ENCODE assay signal across 8 cellular contexts in genomic region chr5:134113908-134114875, GRCh38. TPM values are rescaled to one million over a fixed set of nuclear protein-coding genes. Genes with fewer than 3 reads are reported as not detected.
DNase-seq lines count a peak whose midpoint lies in the region; ATAC-seq, FAIRE-seq and TF ChIP-seq lines count a peak whose summit lies in the region.

TCF7 (plus strand) TSS chr5:134114681; CDS start chr5:134114907, 226 bp downstream.

- no peaks in the 10 kb centered on the region for H3K36me3 ChIP-seq in BLaER1 treated with 17β-estradiol and CSF1 and Interleukin-3, amounts not matched to agents 10 nM and 100 nM
- H3K36me3 ChIP-seq in H1 (ENCODE audit: control insufficient read depth in 2 of 4, insufficient read depth in 4 of 4, low read length in 3 of 4) = peaks cover 0 to 2% (median 0%) of the 10 kb centered on the region in 4 experiments; a peak in 1 of 8 replicates

- H3K27me3 Mint-ChIP-seq in memory B cell = no peaks in the 10 kb centered on the region

- H3K79me2 ChIP-seq in H1 (ENCODE audit: control insufficient read depth in 1 of 2, insufficient read depth in 2 of 2, low read length in 2 of 2) = no peaks in the 10 kb centered on the region

- no peaks in the 10 kb centered on the region for H3K9me3 Mint-ChIP-seq in memory B cell

- FAIRE-seq in H1 (lab: Jason Lieb, UNC) = no peak

- peaks cover 10% of the 10 kb centered on the region; the same call in 1 of the 2 replicates for H3K23me2 ChIP-seq in H1 (ENCODE audit: low read depth, low read length)

- CTCF ChIA-PET in H1 (lab: Charles Lee; ENCODE audit: partially characterized antibody) = interaction anchor here (1.0 to 7.1 kb wide), 4 partner anchors 14 to 87 kb away, joined by 3 to 84 read pairs (median 30); no protein-coding TSS in a partner anchor

- no peak within 1 kb of the TSS for H3K4ac ChIP-seq in H1 (replicated peaks; ENCODE audit: insufficient read length, low read depth, low read length)

- H2BK15ac ChIP-seq in H1 (ENCODE audit: low read length) = peak within 1 kb of the TSS; percentile 72; the same call in 1 of the 2 replicates

- H3K4me2 ChIP-seq in BLaER1 treated with 17β-estradiol and CSF1 and Interleukin-3, amounts not matched to agents 10 nM and 100 nM = peak within 1 kb of the TSS; percentile 94 to 100 (median 99)
- peak within 1 kb of the TSS; percentile 88 to 100 for H3K4me2 ChIP-seq in H1 (ENCODE audit: insufficient read depth in 1 of 2, low read depth in 2 of 2, low read length in 2 of 2)

- no peak for TF ChIP-seq EP300 in H1 (IDR thresholded peaks at IDR 0.05; ENCODE audit: borderline replicate concordance in 1 of 2, low read depth in 2 of 2, low read length in 2 of 2)

- TF ChIP-seq POLR2A in GM19193 (IDR thresholded peaks at IDR 0.05; ENCODE audit: extremely low read depth, insufficient read depth, insufficient read length) (peak; percentile 43), H1 (IDR thresholded peaks at IDR 0.05; ENCODE audit: control extremely low read depth in 1 of 2, low read depth in 2 of 2, low read length in 2 of 2) (peak in 1 of 2 experiments; percentile 79; a peak in 2 of 3 replicates)

- H2BK120ac ChIP-seq in H1 (replicated peaks; ENCODE audit: low read depth, low read length) = no peak within 1 kb of the TSS

- peaks cover 2% of the 10 kb centered on the region for H3K36me3 Mint-ChIP-seq in memory B cell

- peaks cover 88 to 96% (median 93%) of the 10 kb centered on the region in 11 experiments for H3K27me3 ChIP-seq in BLaER1 treated with 17β-estradiol and CSF1 and Interleukin-3, amounts not matched to agents 10 nM and 100 nM
- peaks cover 20 to 35% (median 32%) of the 10 kb centered on the region in 4 experiments for H3K27me3 ChIP-seq in H1 (replicated peaks in 1 of 4; ENCODE audit: control insufficient read depth in 3 of 4, extremely low read depth in 1 of 4, insufficient read depth in 3 of 4, low read length in 3 of 4)

- peak within 1 kb of the TSS; percentile 90 for H3K18ac ChIP-seq in H1 (ENCODE audit: extremely low read depth, low read length)

- H4K8ac ChIP-seq in H1 (ENCODE audit: extremely low read depth, insufficient read depth, low read length) = peak within 1 kb of the TSS; percentile 72

- H3K4me1 Mint-ChIP-seq in memory B cell = peaks cover 18% of the 10 kb centered on the region

- no peak within 1 kb of the TSS for H3K27ac ChIP-seq in BLaER1 treated with 17β-estradiol and CSF1 and Interleukin-3, amounts not matched to agents 10 nM and 100 nM
- H3K27ac ChIP-seq in H1 (ENCODE audit: low read depth, low read length) = no peak within 1 kb of the TSS

- no peak for TF ChIP-seq CTCF in H1 (IDR thresholded peaks at IDR 0.05; ENCODE audit: control extremely low read depth in 1 of 3, insufficient read depth in 1 of 3, low read depth in 1 of 3, low read length in 3 of 3)

- WGBS in H1 (ENCODE audit: extremely low coverage in 1 of 2, insufficient coverage in 1 of 2, insufficient read length in 1 of 2, insufficient replicate concordance in 2 of 2, low coverage in 1 of 2, low lambda C conversion rate in 2 of 2, missing lambda C conversion rate in 1 of 2), 2 experiments = 6% methylated on average over 40 of the region's 89 CpGs; no CpG with 5 or more reads in 1 of the 2 experiments

- H2BK5ac ChIP-seq in H1 (ENCODE audit: low read depth, low read length) = 0 out of 2 replicates have a peak within 1 kb of the TSS, but pooled peaks have one; percentile 5

- DNase-seq in NCI-H774 (lab: John Stamatoyannopoulos, UW) = peak; percentile 62
- DNase-seq in activated CD8-positive, alpha-beta memory T cell treated with anti-CD3 and anti-CD28 coated beads for 24 hours = peak; percentile 88
- peak; percentile 59 to 79 for DNase-seq in H1 (ENCODE audit: low read depth in 1 of 2, low spot score in 2 of 2)
- DNase-seq in memory B cell (ENCODE audit: low spot score in 2 of 2) = peak; percentile 58 to 71
- DNase-seq in stimulated activated CD8-positive, alpha-beta memory T cell treated with anti-CD3 and anti-CD28 coated beads, Interleukin-12 subunit alpha, Interleukin-12 subunit beta, amount 100 ng/mL, for 4 hours (ENCODE audit: low read depth) = peak; percentile 67

- H4K91ac ChIP-seq in H1 (replicated peaks; ENCODE audit: insufficient read length, low read length) = peak within 1 kb of the TSS; percentile 41

- TF ChIP-seq RAD21 in H1 (IDR thresholded peaks at IDR 0.05 in 1 of 2, conservative IDR thresholded peaks at IDR 0.05 in 1 of 2; ENCODE audit: low read depth in 2 of 2, low read length in 2 of 2) = no peak

- peaks cover 10 to 39% (median 34%) of the 10 kb centered on the region in 10 experiments for H3K4me1 ChIP-seq in BLaER1 treated with 17β-estradiol and CSF1 and Interleukin-3, amounts not matched to agents 10 nM and 100 nM
- H3K4me1 ChIP-seq in H1 (replicated peaks in 1 of 4; ENCODE audit: control insufficient read depth in 3 of 4, insufficient read depth in 4 of 4, low read length in 3 of 4) = peaks cover 0 to 15% (median 9%) of the 10 kb centered on the region in 4 experiments; a peak in 6 of 7 replicates

- H3K14ac ChIP-seq in H1 (ENCODE audit: insufficient read length) = no peak within 1 kb of the TSS

- no peaks in the 10 kb centered on the region for H3K79me1 ChIP-seq in H1 (ENCODE audit: low read depth, low read length)

- H2BK20ac ChIP-seq in H1 (ENCODE audit: low read length) = no peak within 1 kb of the TSS

- 0 out of 2 replicates have a peak within 1 kb of the TSS, but pooled peaks have one; percentile 24 for H2AK5ac ChIP-seq in H1 (ENCODE audit: low read depth, low read length)

- H2AFZ ChIP-seq in H1 (ENCODE audit: low read length) = peak within 1 kb of the TSS; percentile 79; the same call in 1 of the 2 replicates

- peak within 1 kb of the TSS; percentile 30 for H4K5ac ChIP-seq in H1 (ENCODE audit: insufficient read length, low read depth, low read length)

- peak within 1 kb of the TSS; percentile 41 to 75 (median 61); a peak in 20 of 22 replicates for H3K9ac ChIP-seq in BLaER1 treated with 17β-estradiol and CSF1 and Interleukin-3, amounts not matched to agents 10 nM and 100 nM
- H3K9ac ChIP-seq in H1 (replicated peaks in 1 of 4; ENCODE audit: extremely low read depth in 1 of 4, low read depth in 3 of 4, low read length in 3 of 4) = peak within 1 kb of the TSS; percentile 44 to 68 (median 56); a peak in 5 of 7 replicates

- peak within 1 kb of the TSS; percentile 88 for H3K27ac Mint-ChIP-seq in memory B cell

- ATAC-seq in HG03175 (IDR thresholded peaks at IDR 0.05; ENCODE audit: unreplicated experiment) = peak; percentile 86
- peak; percentile 84 for ATAC-seq in memory B cell (ENCODE audit: low read depth)

- H2BK12ac ChIP-seq in H1 (ENCODE audit: low read depth, low read length) = peak within 1 kb of the TSS; percentile 68; the same call in 1 of the 2 replicates

- H4K20me1 ChIP-seq in BLaER1 treated with 17β-estradiol and CSF1 and Interleukin-3, amounts not matched to agents 10 nM and 100 nM = peaks cover 0 to 60% (median 45%) of the 10 kb centered on the region in 11 experiments; a peak in 19 of 22 replicates
- H4K20me1 ChIP-seq in H1 (replicated peaks in 1 of 2; ENCODE audit: control insufficient read depth in 1 of 2, insufficient read depth in 2 of 2, low read length in 2 of 2) = peaks cover 1 to 10% of the 10 kb centered on the region in 2 experiments

- H3K4me3 ChIP-seq in BLaER1 treated with 17β-estradiol and CSF1 and Interleukin-3, amounts not matched to agents 10 nM and 100 nM = peak within 1 kb of the TSS; percentile 59 to 80 (median 69)
- H3K4me3 ChIP-seq in H1 (ENCODE audit: extremely low read depth in 1 of 4, insufficient read depth in 2 of 4, low read depth in 3 of 4, low read length in 4 of 4) = peak within 1 kb of the TSS; percentile 62 to 89 (median 77)

- no peaks in the 10 kb centered on the region for H3K9me3 ChIP-seq in BLaER1 treated with 17β-estradiol and CSF1 and Interleukin-3, amounts not matched to agents 10 nM and 100 nM (replicated peaks in 1 of 11)
- no peaks in the 10 kb centered on the region for H3K9me3 ChIP-seq in H1 (ENCODE audit: insufficient read depth in 2 of 2, low read depth in 1 of 2, low read length in 1 of 2)

- H3K56ac ChIP-seq in H1 (replicated peaks; ENCODE audit: insufficient read length, low read depth, low read length) = no peak within 1 kb of the TSS

- H3K4me3 Mint-ChIP-seq in memory B cell = peak within 1 kb of the TSS; percentile 92

- POLR2A ChIA-PET in H1 (lab: Charles Lee; ENCODE audit: partially characterized antibody) = interaction anchor here (0.6 to 5.0 kb wide), 6 partner anchors 10 to 111 kb away, joined by 3 to 17 read pairs (median 3); partner anchors contain the start of gene SKP1

- H3K23ac ChIP-seq in H1 (ENCODE audit: insufficient read length) = no peak within 1 kb of the TSS

TF ChIP-seq in H1, 55 proteins besides CTCF, POLR2A, EP300 and RAD21 (continues in another document):
- TF ChIP-seq RNF2 (IDR thresholded peaks at IDR 0.05; ENCODE audit: borderline replicate concordance, low read depth, low read length, missing control alignments, poor library complexity, severe bottlenecking) (peak; percentile 51), MAX (IDR thresholded peaks at IDR 0.05) (0 out of 2 replicates have a peak, but pooled peaks have one; percentile 28), BACH1 (IDR thresholded peaks at IDR 0.05; ENCODE audit: low read length) (no peak), EZH2 (IDR thresholded peaks at IDR 0.05; ENCODE audit: low read depth, low read length, severe bottlenecking) (peak; percentile 57), RBBP5 (IDR thresholded peaks at IDR 0.05; ENCODE audit: borderline replicate concordance, low read depth, low read length) (no peak), TEAD4 (IDR thresholded peaks at IDR 0.05; ENCODE audit: low read depth, low read length) (0 out of 2 replicates have a peak, but pooled peaks have one; percentile 6), TAF1 (IDR thresholded peaks at IDR 0.05; ENCODE audit: low read depth, low read length) (peak; percentile 82), HDAC2 (IDR thresholded peaks at IDR 0.05; ENCODE audit: borderline replicate concordance in 1 of 2, low read depth in 2 of 2, low read length in 2 of 2) (no peak), ASH2L (IDR thresholded peaks at IDR 0.05; ENCODE audit: low read length) (peak; percentile 22)

RNA-seq across cellular contexts. Expression of gene TCF7, which starts in this region (rescaled TPM):
- 6.8 and 8.5 TPM in 2 replicates for total RNA-seq in H1 (2021; fragmentation: NEBNext Ultra II Directional; extraction: Animal tissue kit (Norgen Biotek cat#: 25700))
- polyA plus RNA-seq in H1 (2011; rRNA removed) = 4.7 and 5.7 TPM in 2 replicates
- 4.2 TPM for polyA plus RNA-seq in H1 (2011; cell fraction: cytosol; rRNA removed)
- polyA plus RNA-seq in H1 (2011; cell fraction: nucleus; rRNA removed) = 10.6 TPM
- 6.8 to 10.4 TPM (median 8.2 TPM) in 4 replicates for polyA plus RNA-seq in H1 (2012, experiment 1 of 2)
- polyA plus RNA-seq in H1 (2012, experiment 2 of 2) = 4.8 TPM
- 6.7 TPM for polyA plus RNA-seq in H1 (2013, experiment 1 of 2)
- polyA plus RNA-seq in H1 (2013, experiment 2 of 2) = 7.1 TPM
- polyA minus RNA-seq in H1 (2011; rRNA and poly(A)+ RNA removed) = 8.4 and 9.1 TPM in 2 replicates
- 8.4 TPM for polyA minus RNA-seq in H1 (2011; cell fraction: cytosol; rRNA and poly(A)+ RNA removed)
- polyA minus RNA-seq in H1 (2011; cell fraction: nucleus; rRNA and poly(A)+ RNA removed) = 21.1 TPM
